8 cellular contexts compared by ENCODE assay signal in the genomic region with DNA sequence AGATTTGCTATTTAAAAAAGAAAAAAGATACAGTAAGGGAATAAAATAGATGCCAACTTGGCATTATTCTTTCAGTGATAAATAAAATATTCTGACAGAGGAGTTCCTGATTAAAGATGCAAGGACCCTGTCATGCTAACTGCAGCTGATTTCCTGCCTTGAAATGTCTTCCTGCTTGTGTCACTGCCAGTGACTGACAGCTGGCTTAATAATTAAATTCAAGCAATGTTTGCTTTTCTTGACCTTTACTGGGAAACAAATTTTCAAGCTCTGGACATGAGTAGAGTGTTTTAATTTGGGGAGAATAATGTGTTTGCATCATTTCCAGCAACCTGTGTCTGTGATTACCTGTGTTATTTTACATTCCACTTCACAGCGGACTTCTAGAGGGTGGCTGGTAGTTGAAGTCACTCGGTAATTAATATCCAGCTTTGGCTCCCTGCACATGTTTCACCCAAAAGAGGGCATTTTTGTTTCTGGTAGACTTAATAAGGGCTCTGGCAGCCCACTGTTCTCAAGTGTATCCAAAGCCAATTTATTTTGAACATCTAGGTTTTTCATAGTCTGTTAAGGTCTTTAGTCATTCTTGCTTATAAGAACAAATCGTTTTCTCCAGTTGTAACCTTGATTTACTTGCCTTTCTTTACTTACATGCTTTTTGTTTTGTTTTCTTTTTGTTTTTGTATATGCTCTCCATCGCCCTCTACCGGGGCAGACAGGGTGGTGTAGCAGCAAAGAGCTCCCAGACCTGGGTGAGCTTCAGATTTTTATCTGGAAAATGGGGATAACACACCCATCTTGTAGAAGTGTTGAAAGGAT. TPM values are rescaled to one million over a fixed set of nuclear protein-coding genes. Genes with fewer than 3 reads are reported as not detected.
A peak's percentile ranks its signal among the peaks of the same experiment; 100 is the strongest.
DNase-seq lines count a peak whose midpoint lies in the region; ATAC-seq and TF ChIP-seq lines count a peak whose summit lies in the region.

No MANE protein-coding gene starts in this region.

- TF ChIP-seq CTCF in Loucy (conservative IDR thresholded peaks at IDR 0.05; ENCODE audit: low read length) (peak; percentile 98), activated B cell treated with CpG ODN at 0.5 μM for 24 hours (IDR thresholded peaks at IDR 0.05) (peak; percentile 64)

- no peak overlapping the region for H3K18ac ChIP-seq in mesendoderm (ENCODE audit: low read length)

- H3K4me1 Mint-ChIP-seq in activated B cell treated with CpG ODN at 0.5 μM for 24 hours: peaks cover 12% of the 10 kb centered on the region
- peaks cover 18% of the 10 kb centered on the region for H3K4me1 Mint-ChIP-seq in stimulated activated naive CD8-positive, alpha-beta T cell treated with anti-CD3 and anti-CD28 coated beads, Interleukin-15, amount 100 ng/mL, for 72 hours

- intact Hi-C loops in activated B cell treated with CpG ODN at 0.5 μM for 24 hours (cut with micrococcal nuclease): loop anchor here (1.0 to 10.0 kb wide), 4 partner anchors 70 to 330 kb away; no protein-coding TSS in a partner anchor

- no peak overlapping the region for H4K8ac ChIP-seq in mesendoderm (ENCODE audit: low read depth, low read length)

- H2AFZ ChIP-seq in Loucy (ENCODE audit: low read length): peak overlapping the region; percentile 69

- H3K4ac ChIP-seq in mesendoderm (ENCODE audit: low read depth, low read length): no peak overlapping the region

- H3K23ac ChIP-seq in mesendoderm (ENCODE audit: low read length): no peak overlapping the region

- H4K20me1 ChIP-seq in BLaER1 treated with 17β-estradiol and CSF1 and Interleukin-3, amounts not matched to agents 10 nM and 100 nM: no peaks in the 10 kb centered on the region
- H4K20me1 ChIP-seq in Loucy (ENCODE audit: insufficient read depth, low read length, poor library complexity, severe bottlenecking): no peaks in the 10 kb centered on the region

- POLR2A ChIA-PET in activated B cell treated with CpG ODN at 0.5 μM for 24 hours (lab: Charles Lee): no interaction called here

- peaks cover 5% of the 10 kb centered on the region for H3K27me3 Mint-ChIP-seq in activated B cell treated with CpG ODN at 0.5 μM for 24 hours
- H3K27me3 Mint-ChIP-seq in stimulated activated naive CD8-positive, alpha-beta T cell treated with anti-CD3 and anti-CD28 coated beads, Interleukin-15, amount 100 ng/mL, for 72 hours: no peaks in the 10 kb centered on the region

- WGBS in mesendoderm (ENCODE audit: extremely low coverage, insufficient coverage, low lambda C conversion rate): no CpG with 5 or more reads among the region's 5 CpGs

- peak overlapping the region in 8 of 11 experiments; percentile 9 to 63 (median 52); a peak in 13 of 22 replicates for H3K27ac ChIP-seq in BLaER1 treated with 17β-estradiol and CSF1 and Interleukin-3, amounts not matched to agents 10 nM and 100 nM
- no peak overlapping the region for H3K27ac ChIP-seq in mesendoderm (ENCODE audit: low read depth, low read length)

- DNase-seq in GM19240 (ENCODE audit: insufficient read length, low spot score) (peak; percentile 4), activated B cell treated with CpG ODN at 0.5 μM for 24 hours (peak; percentile 21), dedifferentiated amniotic fluid mesenchymal stem cell (ENCODE audit: extremely low spot score) (peak; percentile 44), mesendoderm (peak; percentile 54), middle frontal gyrus (ENCODE audit: extremely low spot score, low spot score) (no peak)
- DNase-seq in stimulated activated naive CD8-positive, alpha-beta T cell treated with anti-CD3 and anti-CD28 coated beads, Interleukin-15, amount 100 ng/mL, for 72 hours: peak; percentile 32 to 38

- no peak overlapping the region for H2BK120ac ChIP-seq in mesendoderm (ENCODE audit: low read depth, low read length)

- H3K4me2 ChIP-seq in BLaER1 treated with 17β-estradiol and CSF1 and Interleukin-3, amounts not matched to agents 10 nM and 100 nM: peak overlapping the region in 9 of 11 experiments; percentile 8 to 66 (median 60); a peak in 16 of 22 replicates
- H3K4me2 ChIP-seq in Loucy (ENCODE audit: low read depth, low read length, poor library complexity, severe bottlenecking) (peak overlapping the region; percentile 64), mesendoderm (ENCODE audit: low read length) (no peak overlapping the region)

- H3K56ac ChIP-seq in mesendoderm (ENCODE audit: low read length): no peak overlapping the region

- ATAC-seq in activated B cell treated with CpG ODN at 0.5 μM for 24 hours (ENCODE audit: low read depth): peak; percentile 52
- peak; percentile 49 for ATAC-seq in stimulated activated naive CD8-positive, alpha-beta T cell treated with anti-CD3 and anti-CD28 coated beads, Interleukin-15, amount 100 ng/mL, for 72 hours

- H3K9me2 ChIP-seq in Loucy (replicated peaks; ENCODE audit: low read depth, low read length): no peaks in the 10 kb centered on the region

- H3K27me3 ChIP-seq in BLaER1 treated with 17β-estradiol and CSF1 and Interleukin-3, amounts not matched to agents 10 nM and 100 nM: no peaks in the 10 kb centered on the region
- H3K27me3 ChIP-seq in Loucy (ENCODE audit: insufficient read depth, low read length, poor library complexity, severe bottlenecking) (no peaks in the 10 kb centered on the region), mesendoderm (ENCODE audit: insufficient read depth, low read length, poor library complexity) (no peaks in the 10 kb centered on the region)

- H3K79me1 ChIP-seq in mesendoderm (ENCODE audit: low read length): no peaks in the 10 kb centered on the region

- H3K36me3 ChIP-seq in BLaER1 treated with 17β-estradiol and CSF1 and Interleukin-3, amounts not matched to agents 10 nM and 100 nM: no peaks in the 10 kb centered on the region
- H3K36me3 ChIP-seq in Loucy (ENCODE audit: insufficient read depth, low read length) (no peaks in the 10 kb centered on the region), mesendoderm (ENCODE audit: control insufficient read depth, insufficient read depth, low read length) (no peaks in the 10 kb centered on the region)

- H4K5ac ChIP-seq in mesendoderm (ENCODE audit: low read length): no peak overlapping the region

- no peak overlapping the region for H2BK15ac ChIP-seq in mesendoderm (replicated peaks; ENCODE audit: low read depth)

- H3K4me3 ChIP-seq in BLaER1 treated with 17β-estradiol and CSF1 and Interleukin-3, amounts not matched to agents 10 nM and 100 nM: no peak overlapping the region
- peak overlapping the region; percentile 39 for H3K4me3 ChIP-seq in Loucy (ENCODE audit: low read length, poor library complexity, severe bottlenecking)
- no peak overlapping the region for H3K4me3 ChIP-seq in mesendoderm (ENCODE audit: low read length)

- H3F3A ChIP-seq in Loucy (ENCODE audit: low read depth): no peaks in the 10 kb centered on the region

- peaks cover 2% of the 10 kb centered on the region for H3K36me3 Mint-ChIP-seq in activated B cell treated with CpG ODN at 0.5 μM for 24 hours (ENCODE audit: low read depth)

- H3K79me2 ChIP-seq in Loucy (ENCODE audit: insufficient read depth, low read length): no peaks in the 10 kb centered on the region
- no peaks in the 10 kb centered on the region for H3K79me2 ChIP-seq in mesendoderm (ENCODE audit: control insufficient read depth, insufficient read depth, low read length)

- H3K9ac ChIP-seq in BLaER1 treated with 17β-estradiol and CSF1 and Interleukin-3, amounts not matched to agents 10 nM and 100 nM: no peak overlapping the region
- H3K9ac ChIP-seq in Loucy (ENCODE audit: low read depth, low read length, poor library complexity, severe bottlenecking) (no peak overlapping the region), mesendoderm (ENCODE audit: low read length) (no peak overlapping the region)

- no peak overlapping the region for H2AK5ac ChIP-seq in mesendoderm (ENCODE audit: low read length)

- no peak overlapping the region for H3K27ac Mint-ChIP-seq in activated B cell treated with CpG ODN at 0.5 μM for 24 hours
- no peak overlapping the region for H3K27ac Mint-ChIP-seq in stimulated activated naive CD8-positive, alpha-beta T cell treated with anti-CD3 and anti-CD28 coated beads, Interleukin-15, amount 100 ng/mL, for 72 hours

- CTCF ChIA-PET in activated B cell treated with CpG ODN at 0.5 μM for 24 hours (lab: Charles Lee): interaction anchor here (0.6 to 4.4 kb wide), 25 partner anchors 8 to 333 kb away, joined by 3 to 32 read pairs (median 4); partner anchors contain the start of genes APLF and FBXO48

- peaks cover 8 to 36% (median 16%) of the 10 kb centered on the region in 10 experiments; a peak in 18 of 20 replicates for H3K4me1 ChIP-seq in BLaER1 treated with 17β-estradiol and CSF1 and Interleukin-3, amounts not matched to agents 10 nM and 100 nM
- H3K4me1 ChIP-seq in Loucy (ENCODE audit: insufficient read depth, low read length, poor library complexity, severe bottlenecking): peaks cover 15% of the 10 kb centered on the region
- H3K4me1 ChIP-seq in mesendoderm (ENCODE audit: control insufficient read depth, low read depth, low read length): no peaks in the 10 kb centered on the region

- H3K4me3 Mint-ChIP-seq in activated B cell treated with CpG ODN at 0.5 μM for 24 hours: peak overlapping the region; percentile 0
- peak overlapping the region in 1 of 2 donors; percentile 25 for H3K4me3 Mint-ChIP-seq in stimulated activated naive CD8-positive, alpha-beta T cell treated with anti-CD3 and anti-CD28 coated beads, Interleukin-15, amount 100 ng/mL, for 72 hours

- H2BK5ac ChIP-seq in mesendoderm (ENCODE audit: low read length): no peak overlapping the region

- H3K9me3 Mint-ChIP-seq in activated B cell treated with CpG ODN at 0.5 μM for 24 hours: peaks cover 4% of the 10 kb centered on the region
- H3K9me3 Mint-ChIP-seq in stimulated activated naive CD8-positive, alpha-beta T cell treated with anti-CD3 and anti-CD28 coated beads, Interleukin-15, amount 100 ng/mL, for 72 hours: peaks cover 2 to 9% of the 10 kb centered on the region in 2 donors

- H3K9me3 ChIP-seq in BLaER1 treated with 17β-estradiol and CSF1 and Interleukin-3, amounts not matched to agents 10 nM and 100 nM (replicated peaks in 1 of 11): peaks cover 0 to 17% (median 5%) of the 10 kb centered on the region in 11 experiments; a peak in 14 of 22 replicates
- H3K9me3 ChIP-seq in Loucy (ENCODE audit: insufficient read depth, low read depth, low read length): no peaks in the 10 kb centered on the region

RNA-seq across cellular contexts. Expression of gene PROKR1, which starts 48.5 kb away (rescaled TPM):
- 0.05 and 0.09 TPM in 2 replicates for total RNA-seq in activated B cell treated with CpG ODN at 0.5 μM for 24 hours
- 1.0 TPM for polyA plus RNA-seq in mesendoderm (2013, experiment 1 of 2)
- 0.95 TPM for polyA plus RNA-seq in mesendoderm (2013, experiment 2 of 2)
